ENCODE assay signal across 2 cellular contexts in genomic region chr9:99184073-99184426, GRCh38.
TF ChIP-seq lines count a peak whose summit lies in the region.

No MANE protein-coding gene starts in this region.

TF ChIP-seq in A549, 52 proteins besides CTCF, POLR2A, EP300 and RAD21:
- no peak for TF ChIP-seq ELK1 (IDR thresholded peaks at IDR 0.05; ENCODE audit: low read depth, low read length)
- TF ChIP-seq ZFP36 (IDR thresholded peaks at IDR 0.05; ENCODE audit: borderline replicate concordance, partially characterized antibody), result peak; percentile 28

TF ChIP-seq in GM12878, 131 proteins besides CTCF, POLR2A, EP300 and RAD21 (continued from another document):
- TF ChIP-seq RUNX3 (IDR thresholded peaks at IDR 0.05; ENCODE audit: low read length) (no peak), ETV6 (conservative IDR thresholded peaks at IDR 0.05 in 1 of 2, IDR thresholded peaks at IDR 0.05 in 1 of 2; ENCODE audit: borderline replicate concordance in 1 of 2, low read depth in 1 of 2) (no peak), FOS (IDR thresholded peaks at IDR 0.05; ENCODE audit: borderline replicate concordance, extremely low read depth, insufficient read length) (no peak), EED (IDR thresholded peaks at IDR 0.05; ENCODE audit: low read depth) (no peak; the same call in 1 of the 2 replicates), SIN3A (IDR thresholded peaks at IDR 0.05; ENCODE audit: low read depth, low read length) (no peak), PML (IDR thresholded peaks at IDR 0.05; ENCODE audit: low read length) (no peak), CUX1 (IDR thresholded peaks at IDR 0.05; ENCODE audit: insufficient replicate concordance, low read depth, low read length) (no peak), SMAD5 (IDR thresholded peaks at IDR 0.05; ENCODE audit: low read depth) (no peak), SKIL (IDR thresholded peaks at IDR 0.05; ENCODE audit: low read depth, poor library complexity, severe bottlenecking) (no peak), SMARCA5 (IDR thresholded peaks at IDR 0.05) (no peak), RELB (IDR thresholded peaks at IDR 0.05; ENCODE audit: low read depth) (no peak), SREBF2 (IDR thresholded peaks at IDR 0.05; ENCODE audit: low read length) (no peak)
TF ChIP-seq in GM12878: peak in this region for 0.
